Comparison of ENCODE assay signal across 8 cellular contexts in genomic region chr11:65588199-65589054, GRCh38. TPM values are rescaled to one million over a fixed set of nuclear protein-coding genes. Genes with fewer than 3 reads are reported as not detected.
A peak's percentile ranks its signal among the peaks of the same experiment; 100 is the strongest.
DNase-seq lines count a peak whose midpoint lies in the region; ATAC-seq and TF ChIP-seq lines count a peak whose summit lies in the region.

No MANE protein-coding gene starts in this region.

- H3K36me3 Mint-ChIP-seq in memory B cell = peaks cover 13% of the 10 kb centered on the region
- peaks cover 87% of the 10 kb centered on the region for H3K36me3 Mint-ChIP-seq in stimulated activated effector memory CD8-positive, alpha-beta T cell treated with anti-CD3 and anti-CD28 coated beads, Interleukin-12 subunit alpha, Interleukin-12 subunit beta, amount 100 ng/mL, for 72 hours

- H3K9me3 Mint-ChIP-seq in memory B cell = no peaks in the 10 kb centered on the region
- no peaks in the 10 kb centered on the region for H3K9me3 Mint-ChIP-seq in stimulated activated effector memory CD8-positive, alpha-beta T cell treated with anti-CD3 and anti-CD28 coated beads, Interleukin-12 subunit alpha, Interleukin-12 subunit beta, amount 100 ng/mL, for 72 hours

- TF ChIP-seq CTCF in GM12872 (IDR thresholded peaks at IDR 0.05; ENCODE audit: insufficient read depth, low read depth, low read length) (peak; percentile 93), WI38 (IDR thresholded peaks at IDR 0.05; ENCODE audit: low read depth, low read length) (peak; percentile 41)

- peaks cover 28% of the 10 kb centered on the region for H3K4me1 Mint-ChIP-seq in memory B cell
- peaks cover 69% of the 10 kb centered on the region for H3K4me1 Mint-ChIP-seq in stimulated activated effector memory CD8-positive, alpha-beta T cell treated with anti-CD3 and anti-CD28 coated beads, Interleukin-12 subunit alpha, Interleukin-12 subunit beta, amount 100 ng/mL, for 72 hours

- no peak overlapping the region for H3K4me3 ChIP-seq in Jurkat, Clone E6-1 (ENCODE audit: low read length)
- no peak overlapping the region for H3K4me3 ChIP-seq in WI38 (ENCODE audit: low read depth, low read length)

- ATAC-seq in GM21717 (IDR thresholded peaks at IDR 0.05; ENCODE audit: unreplicated experiment) = peak; percentile 58
- peak; percentile 80 for ATAC-seq in memory B cell (ENCODE audit: low read depth)
- peak; percentile 90 for ATAC-seq in stimulated activated effector memory CD8-positive, alpha-beta T cell treated with anti-CD3 and anti-CD28 coated beads, Interleukin-12 subunit alpha, Interleukin-12 subunit beta, amount 100 ng/mL, for 72 hours

- peak; percentile 40 for DNase-seq in Jurkat, Clone E6-1 (ENCODE audit: low read depth, low spot score)
- peak; percentile 75 for DNase-seq in central memory CD4-positive, alpha-beta T cell
- DNase-seq in memory B cell (ENCODE audit: low spot score in 2 of 2) = peak; percentile 69 to 80
- DNase-seq in stimulated activated effector memory CD8-positive, alpha-beta T cell treated with anti-CD3 and anti-CD28 coated beads, Interleukin-12 subunit alpha, Interleukin-12 subunit beta, amount 100 ng/mL, for 72 hours (ENCODE audit: low spot score in 2 of 2) = peak; percentile 60 to 93
- no peak for DNase-seq in COLO829 (ENCODE audit: low spot score)

- H3K27me3 Mint-ChIP-seq in memory B cell = no peaks in the 10 kb centered on the region

- peak overlapping the region; percentile 96 for H3K27ac Mint-ChIP-seq in memory B cell
- H3K27ac Mint-ChIP-seq in stimulated activated effector memory CD8-positive, alpha-beta T cell treated with anti-CD3 and anti-CD28 coated beads, Interleukin-12 subunit alpha, Interleukin-12 subunit beta, amount 100 ng/mL, for 72 hours = peak overlapping the region; percentile 96

- peak overlapping the region; percentile 79 for H3K4me3 Mint-ChIP-seq in memory B cell
- peak overlapping the region; percentile 80 for H3K4me3 Mint-ChIP-seq in stimulated activated effector memory CD8-positive, alpha-beta T cell treated with anti-CD3 and anti-CD28 coated beads, Interleukin-12 subunit alpha, Interleukin-12 subunit beta, amount 100 ng/mL, for 72 hours

RNA-seq across cellular contexts. Expression of gene KCNK7, which starts 7.2 kb away (rescaled TPM):
- 1.4 TPM for polyA plus RNA-seq in Jurkat, Clone E6-1 (2012; ENCODE audit: insufficient read depth, insufficient read length)

RNA-seq across cellular contexts. Expression of gene EHBP1L1, which starts 12.6 kb away (rescaled TPM):
- polyA plus RNA-seq in Jurkat, Clone E6-1 (2012; ENCODE audit: insufficient read depth, insufficient read length) = 37.5 TPM

RNA-seq across cellular contexts. Expression of gene FAM89B, which starts 16.1 kb away (rescaled TPM):
- 51.2 TPM for polyA plus RNA-seq in Jurkat, Clone E6-1 (2012; ENCODE audit: insufficient read depth, insufficient read length)

RNA-seq across cellular contexts. Expression of gene ZNRD2, which starts 18.1 kb away (rescaled TPM):
- 115 TPM for polyA plus RNA-seq in Jurkat, Clone E6-1 (2012; ENCODE audit: insufficient read depth, insufficient read length)

RNA-seq across cellular contexts. Expression of gene MAP3K11, which starts 25.6 kb away (rescaled TPM):
- 37.0 TPM for polyA plus RNA-seq in Jurkat, Clone E6-1 (2012; ENCODE audit: insufficient read depth, insufficient read length)
